9 cellular contexts compared by ENCODE assay signal in genomic region chr17:17820457-17821158, GRCh38. TPM values are rescaled to one million over a fixed set of nuclear protein-coding genes. Genes with fewer than 3 reads are reported as not detected.
DNase-seq lines count a peak whose midpoint lies in the region; ATAC-seq and TF ChIP-seq lines count a peak whose summit lies in the region.
"Had no signal": no experiment of that assay in that cellular context is flagged by ENCODE, and none has a peak within 500 bp of the region (broad histone marks: within the 10 kb centered on the region; RNA-seq: fewer than 3 reads in every experiment).

No MANE protein-coding gene starts in this region.

- intact Hi-C loops in activated CD4-positive, alpha-beta T cell treated with anti-CD3 and anti-CD28 coated beads, Interleukin-2, amount 10 ng/mL, durations not matched to agents 24 days and 14 days (cut with micrococcal nuclease), result loop anchor here (5.0 kb wide), 2 partner anchors 68 to 217 kb away; partner anchors contain the start of genes ATPAF2 and GID4
- intact Hi-C loops in activated CD8-positive, alpha-beta T cell treated with anti-CD3 and anti-CD28 coated beads for 36 hours (cut with micrococcal nuclease), result no loop called here

- H3K9me3 Mint-ChIP-seq in activated CD4-positive, alpha-beta T cell treated with anti-CD3 and anti-CD28 coated beads, Interleukin-2, amount 10 ng/mL, durations not matched to agents 24 days and 14 days, result no peaks in the 10 kb centered on the region
- H3K9me3 Mint-ChIP-seq in activated CD8-positive, alpha-beta T cell treated with anti-CD3 and anti-CD28 coated beads for 36 hours, result no peaks in the 10 kb centered on the region

- no peak for DNase-seq in activated CD4-positive, alpha-beta T cell treated with anti-CD3 and anti-CD28 coated beads, Interleukin-2, amount 10 ng/mL, durations not matched to agents 24 days and 14 days
- no peak for DNase-seq in activated CD4-positive, alpha-beta T cell treated with anti-CD3 and anti-CD28 coated beads for 48 hours
- DNase-seq in activated CD8-positive, alpha-beta T cell treated with anti-CD3 and anti-CD28 coated beads for 36 hours, result no peak
- DNase-seq in fibroblast of the aortic adventitia (ENCODE audit: low read depth), result no peak
- peak; percentile 48 for DNase-seq in superior temporal gyrus (ENCODE audit: extremely low spot score)
- no peak for DNase-seq in epidermal melanocyte (ENCODE audit: insufficient read length, low spot score)
- no peak for DNase-seq in NCI-H1092 treated with DMSO at 0.1 percent for 48 hours (lab: John Stamatoyannopoulos, UW)
- DNase-seq: effector CD4-positive, alpha-beta T cell had no signal

- no peaks in the 10 kb centered on the region for H3K27me3 Mint-ChIP-seq in activated CD4-positive, alpha-beta T cell treated with anti-CD3 and anti-CD28 coated beads, Interleukin-2, amount 10 ng/mL, durations not matched to agents 24 days and 14 days
- no peaks in the 10 kb centered on the region for H3K27me3 Mint-ChIP-seq in activated CD8-positive, alpha-beta T cell treated with anti-CD3 and anti-CD28 coated beads for 36 hours

- TF ChIP-seq CTCF in activated CD8-positive, alpha-beta T cell treated with anti-CD3 and anti-CD28 coated beads for 36 hours (IDR thresholded peaks at IDR 0.05), result no peak
- TF ChIP-seq CTCF in fibroblast of the aortic adventitia (IDR thresholded peaks at IDR 0.05; ENCODE audit: insufficient read depth, low read length), result no peak

- peak overlapping the region; percentile 85 for H3K4me3 Mint-ChIP-seq in activated CD4-positive, alpha-beta T cell treated with anti-CD3 and anti-CD28 coated beads, Interleukin-2, amount 10 ng/mL, durations not matched to agents 24 days and 14 days
- H3K4me3 Mint-ChIP-seq in activated CD8-positive, alpha-beta T cell treated with anti-CD3 and anti-CD28 coated beads for 36 hours, result peak overlapping the region; percentile 25

- CTCF ChIA-PET in activated CD8-positive, alpha-beta T cell treated with anti-CD3 and anti-CD28 coated beads for 36 hours (lab: Charles Lee), result interaction anchor here (1.1 to 2.5 kb wide), 13 partner anchors 8 to 217 kb away, joined by 3 to 11 read pairs (median 5); partner anchors contain the start of gene SREBF1

- peak overlapping the region; percentile 82 for H3K27ac Mint-ChIP-seq in activated CD4-positive, alpha-beta T cell treated with anti-CD3 and anti-CD28 coated beads, Interleukin-2, amount 10 ng/mL, durations not matched to agents 24 days and 14 days
- peak overlapping the region; percentile 84 for H3K27ac Mint-ChIP-seq in activated CD8-positive, alpha-beta T cell treated with anti-CD3 and anti-CD28 coated beads for 36 hours

- peaks cover 42% of the 10 kb centered on the region for H3K36me3 Mint-ChIP-seq in activated CD4-positive, alpha-beta T cell treated with anti-CD3 and anti-CD28 coated beads, Interleukin-2, amount 10 ng/mL, durations not matched to agents 24 days and 14 days (ENCODE audit: low read depth)
- peaks cover 54% of the 10 kb centered on the region for H3K36me3 Mint-ChIP-seq in activated CD8-positive, alpha-beta T cell treated with anti-CD3 and anti-CD28 coated beads for 36 hours (ENCODE audit: low read depth)

- no peak for ATAC-seq in activated CD8-positive, alpha-beta T cell treated with anti-CD3 and anti-CD28 coated beads for 36 hours
- no peak for ATAC-seq in HG02938 (IDR thresholded peaks at IDR 0.05; ENCODE audit: unreplicated experiment)

- peaks cover 62% of the 10 kb centered on the region for H3K4me1 Mint-ChIP-seq in activated CD4-positive, alpha-beta T cell treated with anti-CD3 and anti-CD28 coated beads, Interleukin-2, amount 10 ng/mL, durations not matched to agents 24 days and 14 days
- peaks cover 68% of the 10 kb centered on the region for H3K4me1 Mint-ChIP-seq in activated CD8-positive, alpha-beta T cell treated with anti-CD3 and anti-CD28 coated beads for 36 hours (ENCODE audit: low read depth)

- POLR2A ChIA-PET in activated CD8-positive, alpha-beta T cell treated with anti-CD3 and anti-CD28 coated beads for 36 hours (lab: Charles Lee), result interaction anchor here (0.6 to 22.2 kb wide), 9 partner anchors 9 to 154 kb away, joined by 3 to 617 read pairs (median 3); partner anchors contain the start of gene SREBF1

- peak overlapping the region; percentile 25 for H3K4me3 ChIP-seq in fibroblast of the aortic adventitia (ENCODE audit: low read depth, low read length)

RNA-seq across cellular contexts. Expression of gene SREBF1, which starts 16.2 kb away (rescaled TPM):
- 154 and 171 TPM in 2 replicates for total RNA-seq in activated CD4-positive, alpha-beta T cell treated with anti-CD3 and anti-CD28 coated beads, Interleukin-2, amount 10 ng/mL, durations not matched to agents 24 days and 14 days
- total RNA-seq in activated CD8-positive, alpha-beta T cell treated with anti-CD3 and anti-CD28 coated beads for 36 hours, result 100 to 1,000 TPM; 103 to 116 TPM
- total RNA-seq in fibroblast of the aortic adventitia (ENCODE audit: low replicate concordance), result 48.7 and 82.1 TPM in 2 replicates
